In genomic region chr19:1064661-1065605, GRCh38 we compare ENCODE assay signal across 1 cellular context.
TF ChIP-seq lines count a peak whose summit lies in the region.

No MANE protein-coding gene starts in this region.

TF ChIP-seq in HepG2, 621 proteins besides CTCF, POLR2A, EP300 and RAD21 (continued from another document and continues in another):
- TF ChIP-seq ZBTB37 (CRISPR knock-in tag; IDR thresholded peaks at IDR 0.05): no peak
- no peak for TF ChIP-seq ISX (CRISPR knock-in tag; conservative IDR thresholded peaks at IDR 0.05)
- TF ChIP-seq GABPA (IDR thresholded peaks at IDR 0.05; ENCODE audit: low read depth, low read length): no peak
- no peak for TF ChIP-seq GABPA (CRISPR knock-in tag; IDR thresholded peaks at IDR 0.05; ENCODE audit: low read depth)
- no peak; the same call in 1 of the 2 replicates for TF ChIP-seq YEATS2 (CRISPR knock-in tag; IDR thresholded peaks at IDR 0.05; ENCODE audit: borderline replicate concordance)
- TF ChIP-seq JUN (CRISPR knock-in tag; IDR thresholded peaks at IDR 0.05): no peak
- TF ChIP-seq AGO2 (optimal IDR thresholded peaks at IDR 0.05; ENCODE audit: low read depth, low read length): no peak
- TF ChIP-seq ZBTB8A (CRISPR knock-in tag; IDR thresholded peaks at IDR 0.05; ENCODE audit: borderline replicate concordance, low read depth): no peak
- TF ChIP-seq ARHGAP35 (CRISPR knock-in tag; IDR thresholded peaks at IDR 0.05; ENCODE audit: borderline replicate concordance): 0 out of 2 replicates have a peak, but pooled peaks have one; percentile 66
- TF ChIP-seq NAIF1 (CRISPR knock-in tag; IDR thresholded peaks at IDR 0.05; ENCODE audit: borderline replicate concordance): no peak
- peak; percentile 65; the same call in 1 of the 2 replicates for TF ChIP-seq UBTF (CRISPR knock-in tag; IDR thresholded peaks at IDR 0.05)
- TF ChIP-seq PLRG1 (conservative IDR thresholded peaks at IDR 0.05): no peak
- no peak for TF ChIP-seq MAF1 (CRISPR knock-in tag; IDR thresholded peaks at IDR 0.05; ENCODE audit: borderline replicate concordance)
- TF ChIP-seq TBP (CRISPR knock-in tag; IDR thresholded peaks at IDR 0.05): no peak
- TF ChIP-seq POLR2G (IDR thresholded peaks at IDR 0.05; ENCODE audit: low read depth, low read length): no peak; the same call in 1 of the 2 replicates
- no peak for TF ChIP-seq TSC22D2 (CRISPR knock-in tag; IDR thresholded peaks at IDR 0.05; ENCODE audit: borderline replicate concordance)
- TF ChIP-seq NONO (IDR thresholded peaks at IDR 0.05): no peak
- TF ChIP-seq NONO (CRISPR knock-in tag; conservative IDR thresholded peaks at IDR 0.05): no peak
- TF ChIP-seq NCOA5 (CRISPR knock-in tag; IDR thresholded peaks at IDR 0.05): no peak
- TF ChIP-seq ZNF382 (CRISPR knock-in tag; IDR thresholded peaks at IDR 0.05; ENCODE audit: borderline replicate concordance): no peak
- no peak; the same call in 1 of the 2 replicates for TF ChIP-seq PATZ1 (CRISPR knock-in tag; IDR thresholded peaks at IDR 0.05)
- TF ChIP-seq ZNF691 (CRISPR knock-in tag; IDR thresholded peaks at IDR 0.05; ENCODE audit: borderline replicate concordance, low read depth): peak; percentile 76; the same call in 1 of the 2 replicates
- TF ChIP-seq ZHX2 (IDR thresholded peaks at IDR 0.05; ENCODE audit: low read depth): no peak
- no peak for TF ChIP-seq ZHX2 (CRISPR knock-in tag; IDR thresholded peaks at IDR 0.05; ENCODE audit: borderline replicate concordance)
- 0 out of 2 replicates have a peak, but pooled peaks have one; percentile 30 for TF ChIP-seq IRF1 (CRISPR knock-in tag; IDR thresholded peaks at IDR 0.05; ENCODE audit: low read depth)
- TF ChIP-seq SAP130 (CRISPR knock-in tag; IDR thresholded peaks at IDR 0.05; ENCODE audit: low read depth): peak; percentile 50
- TF ChIP-seq ARNTL (CRISPR knock-in tag; IDR thresholded peaks at IDR 0.05): no peak
- TF ChIP-seq ZNF777 (CRISPR knock-in tag; IDR thresholded peaks at IDR 0.05): no peak
- TF ChIP-seq HOXA3 (CRISPR knock-in tag; IDR thresholded peaks at IDR 0.05): peak; percentile 75
- no peak for TF ChIP-seq ARID3A (IDR thresholded peaks at IDR 0.05; ENCODE audit: low read depth, low read length)
- no peak for TF ChIP-seq ZNF326 (CRISPR knock-in tag; IDR thresholded peaks at IDR 0.05; ENCODE audit: borderline replicate concordance)
- TF ChIP-seq LCORL (IDR thresholded peaks at IDR 0.05): no peak
- TF ChIP-seq LCORL (CRISPR knock-in tag; IDR thresholded peaks at IDR 0.05): no peak
- no peak for TF ChIP-seq MEF2D (CRISPR knock-in tag; IDR thresholded peaks at IDR 0.05)
- no peak for TF ChIP-seq ZNF790 (CRISPR knock-in tag; IDR thresholded peaks at IDR 0.05; ENCODE audit: borderline replicate concordance)
- TF ChIP-seq KDM5B (CRISPR knock-in tag; IDR thresholded peaks at IDR 0.05; ENCODE audit: borderline replicate concordance): peak; percentile 68; the same call in 1 of the 2 replicates
- no peak for TF ChIP-seq RNF219 (CRISPR knock-in tag; IDR thresholded peaks at IDR 0.05)
- TF ChIP-seq FOSL2 (CRISPR knock-in tag; IDR thresholded peaks at IDR 0.05): no peak
- peak; percentile 23 for TF ChIP-seq RXRA (CRISPR knock-in tag; IDR thresholded peaks at IDR 0.05)
- TF ChIP-seq IKZF4 (CRISPR knock-in tag; IDR thresholded peaks at IDR 0.05; ENCODE audit: borderline replicate concordance, low read depth, not compliant biosample characterization): peak; percentile 62
- TF ChIP-seq ZBTB44 (CRISPR knock-in tag; IDR thresholded peaks at IDR 0.05): no peak
- no peak for TF ChIP-seq ETS1 (CRISPR knock-in tag; IDR thresholded peaks at IDR 0.05)
- no peak; the same call in 1 of the 2 replicates for TF ChIP-seq NFYB (CRISPR knock-in tag; IDR thresholded peaks at IDR 0.05)
- TF ChIP-seq ZMYM3 (CRISPR knock-in tag; IDR thresholded peaks at IDR 0.05): no peak
